ENCODE assay signal across 8 cellular contexts in the genomic region with DNA sequence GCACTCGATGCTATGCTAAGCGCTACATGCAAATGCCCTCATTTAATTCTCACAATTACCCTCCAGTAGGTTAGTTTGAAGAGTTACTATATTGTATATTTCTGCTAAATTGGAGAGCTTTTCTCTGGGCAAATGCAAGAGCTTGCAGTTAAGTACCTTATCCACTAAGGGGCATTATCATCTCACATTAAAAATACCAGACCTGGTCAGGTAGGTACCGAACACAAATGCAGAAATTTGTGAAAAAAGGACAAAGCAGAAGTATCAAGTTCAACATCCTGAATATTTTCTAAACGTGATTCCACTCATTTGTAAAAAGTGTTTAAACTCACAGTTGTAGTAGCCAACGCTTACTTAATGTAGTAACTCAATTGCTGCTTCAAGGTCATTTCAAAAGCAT. TPM values are rescaled to one million over a fixed set of nuclear protein-coding genes. Genes with fewer than 3 reads are reported as not detected.
A peak's percentile ranks its signal among the peaks of the same experiment; 100 is the strongest.
DNase-seq lines count a peak whose midpoint lies in the region; ATAC-seq and TF ChIP-seq lines count a peak whose summit lies in the region.

No MANE protein-coding gene starts in this region.

- peak in 1 of 4 donors; percentile 31 for ATAC-seq in psoas muscle

- peak; percentile 16 for DNase-seq in DMS 273 (lab: John Stamatoyannopoulos, UW; ENCODE audit: unreplicated experiment)
- DNase-seq in DMS 273 treated with DMSO at 0.1 percent for 48 hours (lab: John Stamatoyannopoulos, UW) = no peak
- DNase-seq in NCI-H526 treated with DMSO at 0.1 percent for 48 hours (lab: John Stamatoyannopoulos, UW) = peak; percentile 14
- DNase-seq in chondrocyte (ENCODE audit: low spot score) = no peak
- no peak for DNase-seq in psoas muscle
- DNase-seq in MG63 = no peak
- DNase-seq in NCI-H2171 (lab: John Stamatoyannopoulos, UW) = no peak
- no peak for DNase-seq in UCSD-AML1 (lab: John Stamatoyannopoulos, UW; ENCODE audit: unreplicated experiment)

- peaks cover 4% of the 10 kb centered on the region for H3K4me1 Mint-ChIP-seq in chondrocyte (ENCODE audit: low read depth)

- no peak overlapping the region for H3K4me3 ChIP-seq in psoas muscle
- no peak overlapping the region for H3K4me3 ChIP-seq in MG63

- no peak overlapping the region for H3K4me3 Mint-ChIP-seq in chondrocyte (ENCODE audit: unreplicated experiment)

- H3K9me3 ChIP-seq in psoas muscle (no peaks in the 10 kb centered on the region), MG63 (no peaks in the 10 kb centered on the region)

- 33 to 48% (median 37%) methylated on average over 5 of the region's 5 CpGs for WGBS in psoas muscle, 3 donors

- peaks cover 25% of the 10 kb centered on the region for H3K27me3 Mint-ChIP-seq in chondrocyte (ENCODE audit: low read depth)

- H3K27ac Mint-ChIP-seq in chondrocyte (ENCODE audit: unreplicated experiment) = no peak overlapping the region

- peak; percentile 85 for TF ChIP-seq CTCF in chondrocyte (IDR thresholded peaks at IDR 0.05)
- peak; percentile 63 for TF ChIP-seq CTCF in psoas muscle (IDR thresholded peaks at IDR 0.05)

- peaks cover 7% of the 10 kb centered on the region for H3K4me1 ChIP-seq in psoas muscle

- H3K27me3 ChIP-seq in psoas muscle (ENCODE audit: insufficient read depth in 3 of 3, low read length in 2 of 3) (no peaks in the 10 kb centered on the region), MG63 (no peaks in the 10 kb centered on the region)

- intact Hi-C loops in psoas muscle (cut with DNase I) = loop anchor here in 1 of 2 donors (10.0 kb wide), 1 partner anchor 669 kb away; the partner anchor contains the start of gene MYCN

- H3K27ac ChIP-seq in psoas muscle = no peak overlapping the region

- H3K36me3 ChIP-seq in psoas muscle (ENCODE audit: insufficient read depth in 1 of 2, low read depth in 1 of 2) (peaks cover 0 to 8% of the 10 kb centered on the region in 2 donors), MG63 (no peaks in the 10 kb centered on the region)

- H3K36me3 Mint-ChIP-seq in chondrocyte (ENCODE audit: low read depth) = peaks cover 3% of the 10 kb centered on the region

- no peaks in the 10 kb centered on the region for H3K9me3 Mint-ChIP-seq in chondrocyte (ENCODE audit: low read depth)

RNA-seq across cellular contexts. Expression of gene CYRIA, which starts 52.2 kb away (rescaled TPM):
- 2.0 to 2.1 TPM in 2 of 3 replicates, not detected in the other for total RNA-seq in chondrocyte
- total RNA-seq in psoas muscle = 10 to 100 TPM in 3 of 4 donors, 1 to 10 TPM in 1; 9.5 to 16.8 (median 10.9) TPM
- polyA plus RNA-seq in psoas muscle = 1 to 10 TPM; 3.8 to 5.1 (median 4.9) TPM
- total RNA-seq in MG63 (2014; rRNA removed; shearing (Covaris generic); ENCODE audit: low replicate concordance) = 0.69 and 1.3 TPM in 2 replicates

Comparison
In these comparisons a context has a peak if more than half of its experiments do, and no peak if none do; other contexts are left out.
1. DNase-seq: peak in DMS 273 (single experiment) and NCI-H526 treated with DMSO at 0.1 percent for 48 hours (single experiment); none in DMS 273 treated with DMSO at 0.1 percent for 48 hours (single experiment), chondrocyte (single experiment), psoas muscle (0 of 2), MG63 (single experiment), NCI-H2171 (single experiment) and UCSD-AML1 (single experiment).